Comparison of ENCODE assay signal across 10 cellular contexts in genomic region chr15:78007965-78008886, GRCh38.
A peak's percentile ranks its signal among the peaks of the same experiment; 100 is the strongest.
DNase-seq lines count a peak whose midpoint lies in the region; ATAC-seq and TF ChIP-seq lines count a peak whose summit lies in the region.
"Had no signal": no experiment of that assay in that cellular context is flagged by ENCODE, and none has a peak within 500 bp of the region (broad histone marks: within the 10 kb centered on the region; RNA-seq: fewer than 3 reads in every experiment).

No MANE protein-coding gene starts in this region.

- no peaks in the 10 kb centered on the region for H3K27me3 Mint-ChIP-seq in CD4-positive, alpha-beta T cell

- no peaks in the 10 kb centered on the region for H3K9me2 ChIP-seq in GM23248 (ENCODE audit: insufficient read depth)

- H3K4me2 ChIP-seq in GM23248 (ENCODE audit: unreplicated experiment) (peak overlapping the region; percentile 36), skeletal muscle satellite cell (ENCODE audit: low read length) (peak overlapping the region; percentile 48)

- H3K4me3 Mint-ChIP-seq in CD4-positive, alpha-beta T cell: no peak overlapping the region

- POLR2A ChIA-PET in CD4-positive, alpha-beta T cell (lab: Charles Lee): no interaction called here

- no peaks in the 10 kb centered on the region for H4K20me1 ChIP-seq in GM23248 (ENCODE audit: insufficient read depth)

- H3K27me3 ChIP-seq in GM23248 (replicated peaks; ENCODE audit: insufficient read depth): no peaks in the 10 kb centered on the region
- H3K27me3 ChIP-seq in skeletal muscle satellite cell (ENCODE audit: control insufficient read depth, insufficient read depth, low read length): no peaks in the 10 kb centered on the region
- no peaks in the 10 kb centered on the region for H3K27me3 ChIP-seq in CD4-positive, alpha-beta T cell (ENCODE audit: control insufficient read depth, insufficient read depth, low read length)

- H3K4me3 ChIP-seq in GM23248: no peak overlapping the region
- no peak overlapping the region for H3K4me3 ChIP-seq in skeletal muscle satellite cell (ENCODE audit: low read length)

- H3K4me1 ChIP-seq in GM23248 (ENCODE audit: insufficient read depth) (peaks cover 21% of the 10 kb centered on the region), skeletal muscle satellite cell (ENCODE audit: control insufficient read depth, insufficient read depth, low read length) (peaks cover 34% of the 10 kb centered on the region)

- intact Hi-C loops in left ventricle myocardium superior (cut with micrococcal nuclease): no loop called here
- intact Hi-C loops in CD4-positive, alpha-beta T cell (cut with DNase I, micrococcal nuclease): no loop called here

- H3K9ac ChIP-seq in GM23248 (no peak overlapping the region), skeletal muscle satellite cell (ENCODE audit: low read depth, low read length) (peak overlapping the region; percentile 15)

- peaks cover 86% of the 10 kb centered on the region for H3K36me3 Mint-ChIP-seq in CD4-positive, alpha-beta T cell (ENCODE audit: low read depth)

- TF ChIP-seq CTCF in CD4-positive, alpha-beta T cell (IDR thresholded peaks at IDR 0.05): no peak

- no peak overlapping the region for H3K27ac Mint-ChIP-seq in CD4-positive, alpha-beta T cell

- no peak overlapping the region for H2AFZ ChIP-seq in GM23248

- H3K9me3 ChIP-seq in GM23248 (ENCODE audit: low read depth): no peaks in the 10 kb centered on the region
- H3K9me3 ChIP-seq in skeletal muscle satellite cell (replicated peaks; ENCODE audit: low read length): no peaks in the 10 kb centered on the region
- no peaks in the 10 kb centered on the region for H3K9me3 ChIP-seq in CD4-positive, alpha-beta T cell (ENCODE audit: control insufficient read depth, low read length)

- H3K9me3 Mint-ChIP-seq in CD4-positive, alpha-beta T cell: no peaks in the 10 kb centered on the region

- H3K79me2 ChIP-seq in GM23248 (ENCODE audit: insufficient read depth): no peaks in the 10 kb centered on the region

- peaks cover 28% of the 10 kb centered on the region for H3F3A ChIP-seq in GM23248 (ENCODE audit: insufficient read depth)

- in situ Hi-C loops in GM23248 (cut with MboI): no loop called here

- DNase-seq in GM23248 (peak; percentile 95), amniotic epithelial cell (ENCODE audit: low read depth) (peak; percentile 77), left ventricle myocardium superior (peak; percentile 88), OCI-M2 (lab: John Stamatoyannopoulos, UW; ENCODE audit: unreplicated experiment) (no peak), NOMO-1 (lab: John Stamatoyannopoulos, UW; ENCODE audit: unreplicated experiment in 2 of 2) (no peak)
- DNase-seq in CD4-positive, alpha-beta T cell: no peak
- DNase-seq: SHP77; stimulated activated naive CD4-positive, alpha-beta T cell had no signal

- H3K27ac ChIP-seq in GM23248: 0 out of 2 replicates have a peak overlapping the region, but pooled peaks have one; percentile 15
- no peak overlapping the region for H3K27ac ChIP-seq in CD4-positive, alpha-beta T cell (ENCODE audit: low read depth, low read length)

- H3K4me1 Mint-ChIP-seq in CD4-positive, alpha-beta T cell (ENCODE audit: low read depth): peaks cover 22% of the 10 kb centered on the region

- peaks cover 19% of the 10 kb centered on the region for H3K36me3 ChIP-seq in GM23248 (ENCODE audit: low read depth)
- H3K36me3 ChIP-seq in skeletal muscle satellite cell (ENCODE audit: insufficient read depth, low read length): peaks cover 56% of the 10 kb centered on the region

- 51 to 54% methylated on average over 17 of the region's 17 CpGs for WGBS in GM23248 (ENCODE audit: low coverage in 1 of 2, low lambda C conversion rate in 2 of 2, missing lambda C conversion rate in 2 of 2), 2 experiments

- ATAC-seq in left ventricle myocardium superior: peak; percentile 69
- no peak for ATAC-seq in HG03442 (IDR thresholded peaks at IDR 0.05; ENCODE audit: unreplicated experiment)
- no peak for ATAC-seq in CD4-positive, alpha-beta T cell (ENCODE audit: poor library complexity)

- CTCF ChIA-PET in CD4-positive, alpha-beta T cell (lab: Charles Lee): no interaction called here

Comparison
In these comparisons a context has a peak if more than half of its experiments do, and no peak if none do; other contexts are left out.
1. DNase-seq: peak in GM23248 (single experiment), amniotic epithelial cell (single experiment) and left ventricle myocardium superior (single experiment); none in OCI-M2 (single experiment), NOMO-1 (0 of 2) and CD4-positive, alpha-beta T cell (0 of 10).